ENCODE assay signal across 21 cellular contexts in genomic region chr2:8395718-8396117, GRCh38.
"Had no signal": no experiment of that assay in that cellular context is flagged by ENCODE, and none has a peak within 500 bp of the region (broad histone marks: within the 10 kb centered on the region; RNA-seq: fewer than 3 reads in every experiment).

No MANE protein-coding gene starts in this region.

- H3K27ac ChIP-seq: HL-60, KMS-11, RWPE1 had no signal

- DNase-seq: Kasumi-1, MM.1S, NCI-H1092 treated with DMSO at 0.1 percent for 48 hours, NCI-H1436, NCI-H187, NCI-H2029, NCI-H2081 treated with DMSO at 0.1 percent for 48 hours, NCI-H2171, NCI-H226, NCI-H446, NCI-H510A, NCI-H524 treated with DMSO at 0.1 percent for 48 hours, NCI-H69, NCI-H774, SHP77 had no signal

- H3K9ac ChIP-seq: KMS-11 had no signal

- H3K4me2 ChIP-seq: KMS-11 had no signal

- ATAC-seq: K562, SK-N-SH treated with all-trans-retinoic acid at 6 μM for 48 hours had no signal

- H3K27ac Mint-ChIP-seq: IgD-negative memory B cell had no signal

- H3K4me3 Mint-ChIP-seq: IgD-negative memory B cell had no signal

- H3K27me3 Mint-ChIP-seq: IgD-negative memory B cell had no signal

- H3K9me3 Mint-ChIP-seq: IgD-negative memory B cell had no signal

- H3K36me3 Mint-ChIP-seq: IgD-negative memory B cell had no signal

- H3K4me1 Mint-ChIP-seq: IgD-negative memory B cell had no signal

- H3K4me3 ChIP-seq: K562 had no signal
